Comparison of ENCODE assay signal across 29 cellular contexts in the genomic region with DNA sequence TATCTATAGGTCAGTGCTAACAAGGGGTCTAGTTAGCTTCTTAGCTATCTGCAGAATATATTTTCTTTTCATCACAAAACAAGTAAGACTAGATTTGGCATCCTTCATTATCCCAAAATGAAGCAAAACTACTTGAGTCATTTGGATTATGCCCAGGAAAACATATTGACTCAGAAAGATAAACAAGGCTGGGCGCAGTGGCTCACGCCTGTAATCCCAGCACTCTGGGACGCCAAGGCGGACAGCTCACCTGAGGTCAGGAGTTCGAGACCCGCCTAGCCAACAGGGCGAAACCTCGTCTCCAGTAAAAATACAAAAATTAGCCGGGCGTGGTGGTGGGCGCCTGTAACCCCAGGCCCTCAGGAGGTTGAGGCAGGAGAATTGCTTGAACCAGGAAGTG. TPM values are rescaled to one million over a fixed set of nuclear protein-coding genes. Genes with fewer than 3 reads are reported as not detected.
DNase-seq lines count a peak whose midpoint lies in the region; ATAC-seq, FAIRE-seq and TF ChIP-seq lines count a peak whose summit lies in the region.
"Had no signal": no experiment of that assay in that cellular context is flagged by ENCODE, and none has a peak within 500 bp of the region (broad histone marks: within the 10 kb centered on the region; RNA-seq: fewer than 3 reads in every experiment).

No MANE protein-coding gene starts in this region.

- no peak overlapping the region for H2AFZ ChIP-seq in PC-9

- POLR2A ChIA-PET in PC-9 (lab: Charles Lee; ENCODE audit: unreplicated experiment) = interaction anchor here (0.6 to 0.7 kb wide), 2 partner anchors 78 to 409 kb away, joined by 3 to 4 read pairs; no protein-coding TSS in a partner anchor

- no peak overlapping the region for H3K4me2 ChIP-seq in PC-9
- H3K4me2 ChIP-seq in mesendoderm (ENCODE audit: low read length) = no peak overlapping the region

- H3K27me3 ChIP-seq in PC-9 (ENCODE audit: insufficient read depth, low read depth) = no peaks in the 10 kb centered on the region
- H3K27me3 ChIP-seq in mesendoderm (ENCODE audit: insufficient read depth, low read length, poor library complexity) = no peaks in the 10 kb centered on the region
- H3K27me3 ChIP-seq: BE2C, gastrocnemius medialis, ovary, SJSA1 had no signal

- no peak overlapping the region for H3K9ac ChIP-seq in mesendoderm (ENCODE audit: low read length)

- no peak overlapping the region for H3K23ac ChIP-seq in mesendoderm (ENCODE audit: low read length)

- H4K8ac ChIP-seq in mesendoderm (ENCODE audit: low read depth, low read length) = no peak overlapping the region

- CTCF ChIA-PET in PC-9 (lab: Charles Lee) = no interaction called here

- no peak overlapping the region for H2AK5ac ChIP-seq in mesendoderm (ENCODE audit: low read length)

- H4K5ac ChIP-seq in mesendoderm (ENCODE audit: low read length) = no peak overlapping the region

- H3K79me2 ChIP-seq in PC-9 (ENCODE audit: low read depth) (no peaks in the 10 kb centered on the region), mesendoderm (ENCODE audit: control insufficient read depth, insufficient read depth, low read length) (no peaks in the 10 kb centered on the region)

- H4K20me1 ChIP-seq in PC-9 (ENCODE audit: insufficient read depth) = no peaks in the 10 kb centered on the region

- DNase-seq in ELR (ENCODE audit: low read depth) = peak; percentile 39
- peak; percentile 44 to 83 for DNase-seq in PC-9
- DNase-seq in dermis blood vessel endothelial cell = peak; percentile 11
- no peak for DNase-seq in left colon
- no peak for DNase-seq in NCI-H2107 treated with DMSO at 0.1 percent for 48 hours (lab: John Stamatoyannopoulos, UW; ENCODE audit: unreplicated experiment)
- DNase-seq in NCI-H526 treated with DMSO at 0.1 percent for 48 hours (lab: John Stamatoyannopoulos, UW) = no peak
- DNase-seq in D721Med (ENCODE audit: insufficient read length, low spot score) = no peak
- no peak for DNase-seq in mesendoderm
- DNase-seq: activated CD4-positive, CD25-positive, alpha-beta regulatory T cell treated with anti-CD3 and anti-CD28 coated beads, Interleukin-2, amount 50 U/mL, for 72 hours; activated CD8-positive, alpha-beta T cell treated with anti-CD3 and anti-CD28 coated beads for 36 hours; activated naive CD8-positive, alpha-beta T cell treated with anti-CD3 and anti-CD28 coated beads, Interleukin-2, amount 10 ng/mL, durations not matched to agents 7 days and 5 days; BE2C; DMS79 treated with DMSO at 0.1 percent for 48 hours; gastrocnemius medialis; hippocampal formation; immature natural killer cell; left ventricle myocardium inferior; naive thymus-derived CD8-positive, alpha-beta T cell; NCI-H146; NCI-H510A; ovary; T-helper 1 cell had no signal

- H3K4me1 ChIP-seq in PC-9 (replicated peaks; ENCODE audit: insufficient read depth) (peaks cover 25% of the 10 kb centered on the region), mesendoderm (ENCODE audit: control insufficient read depth, low read depth, low read length) (no peaks in the 10 kb centered on the region)
- H3K4me1 ChIP-seq: BE2C, gastrocnemius medialis, HAP-1, left ventricle myocardium inferior had no signal

- no peaks in the 10 kb centered on the region for H3K9me2 ChIP-seq in PC-9 (ENCODE audit: insufficient read depth)

- H3K27ac ChIP-seq in PC-9 (peak overlapping the region; percentile 33), mesendoderm (ENCODE audit: low read depth, low read length) (no peak overlapping the region)
- H3K27ac ChIP-seq: gastrocnemius medialis, left ventricle myocardium inferior, ovary, SJSA1 had no signal

- H3K56ac ChIP-seq in mesendoderm (ENCODE audit: low read length) = no peak overlapping the region

- H3K79me1 ChIP-seq in mesendoderm (ENCODE audit: low read length) = no peaks in the 10 kb centered on the region

- no peak for FAIRE-seq in D721Med (lab: Jason Lieb, UNC)
- FAIRE-seq: RCC 7860 had no signal

- peak; percentile 63 for ATAC-seq in left colon
- ATAC-seq: activated CD8-positive, alpha-beta T cell treated with anti-CD3 and anti-CD28 coated beads for 36 hours; gastrocnemius medialis; naive thymus-derived CD8-positive, alpha-beta T cell; stimulated activated effector memory CD8-positive, alpha-beta T cell treated with anti-CD3 and anti-CD28 coated beads, Interleukin-12 subunit alpha, Interleukin-12 subunit beta, amount 100 ng/mL, for 72 hours had no signal

- H3K4me3 ChIP-seq in PC-9 (no peak overlapping the region), mesendoderm (ENCODE audit: low read length) (no peak overlapping the region)
- H3K4me3 ChIP-seq: gastrocnemius medialis, GM12878, HAP-1, left ventricle myocardium inferior, ovary, SJSA1 had no signal

- WGBS in mesendoderm (ENCODE audit: extremely low coverage, insufficient coverage, low lambda C conversion rate) = no CpG with 5 or more reads among the region's 11 CpGs

- peaks cover 30% of the 10 kb centered on the region for H3F3A ChIP-seq in PC-9 (ENCODE audit: insufficient read depth, low read depth)

- H2BK5ac ChIP-seq in mesendoderm (ENCODE audit: low read length) = no peak overlapping the region

- no peak overlapping the region for H2BK120ac ChIP-seq in mesendoderm (ENCODE audit: low read depth, low read length)

- H3K18ac ChIP-seq in mesendoderm (ENCODE audit: low read length) = no peak overlapping the region

- no peak overlapping the region for H3K4ac ChIP-seq in mesendoderm (ENCODE audit: low read depth, low read length)

- TF ChIP-seq CTCF in PC-9 (conservative IDR thresholded peaks at IDR 0.05) (no peak), D721Med (IDR thresholded peaks at IDR 0.05; ENCODE audit: insufficient read depth, missing control alignments) (no peak)

- H3K36me3 ChIP-seq in PC-9 (ENCODE audit: low read depth) = no peaks in the 10 kb centered on the region
- H3K36me3 ChIP-seq in mesendoderm (ENCODE audit: control insufficient read depth, insufficient read depth, low read length) = no peaks in the 10 kb centered on the region
- H3K36me3 ChIP-seq: ovary, SJSA1 had no signal

- no peaks in the 10 kb centered on the region for H3K9me3 ChIP-seq in PC-9 (ENCODE audit: insufficient read depth, low read depth)
- H3K9me3 ChIP-seq: BE2C, gastrocnemius medialis, HAP-1, left ventricle myocardium inferior, ovary, SJSA1 had no signal

- H2BK15ac ChIP-seq in mesendoderm (replicated peaks; ENCODE audit: low read depth) = no peak overlapping the region

- intact Hi-C loops in PC-9 (cut with micrococcal nuclease; ENCODE audit: unreplicated experiment) (no loop called here), left colon (cut with DNase I, micrococcal nuclease) (no loop called here)

- BruUV-seq in PC-9 (replicated peaks; lab: Mats Ljungman, UMichigan) = no TSS peak

RNA-seq across cellular contexts. Expression of a gene that starts 18.0 kb away (rescaled TPM):
- total RNA-seq in PC-9 (2021) (17.6 and 24.4 TPM in 2 replicates), dermis blood vessel endothelial cell (2.4 and 5.6 TPM in 2 replicates), left colon (1 to 10 TPM; 1.5 to 2.5 TPM)
- polyA plus RNA-seq in mesendoderm (2013, experiment 1 of 2) = 45.3 TPM
- 45.1 TPM for polyA plus RNA-seq in mesendoderm (2013, experiment 2 of 2)
- total RNA-seq: cardiac septum; naive thymus-derived CD8-positive, alpha-beta T cell had no signal
- polyA plus RNA-seq: IgD-negative memory B cell; naive thymus-derived CD8-positive, alpha-beta T cell had no signal

Comparison
In these comparisons a context has a peak if more than half of its experiments do, and no peak if none do; other contexts are left out.
1. DNase-seq: peak in ELR (single experiment), PC-9 (2 of 2) and dermis blood vessel endothelial cell (single experiment); none in left colon (0 of 2), NCI-H2107 treated with DMSO at 0.1 percent for 48 hours (single experiment), NCI-H526 treated with DMSO at 0.1 percent for 48 hours (single experiment), D721Med (single experiment) and mesendoderm (single experiment).